9 cellular contexts compared by ENCODE assay signal in the genomic region with DNA sequence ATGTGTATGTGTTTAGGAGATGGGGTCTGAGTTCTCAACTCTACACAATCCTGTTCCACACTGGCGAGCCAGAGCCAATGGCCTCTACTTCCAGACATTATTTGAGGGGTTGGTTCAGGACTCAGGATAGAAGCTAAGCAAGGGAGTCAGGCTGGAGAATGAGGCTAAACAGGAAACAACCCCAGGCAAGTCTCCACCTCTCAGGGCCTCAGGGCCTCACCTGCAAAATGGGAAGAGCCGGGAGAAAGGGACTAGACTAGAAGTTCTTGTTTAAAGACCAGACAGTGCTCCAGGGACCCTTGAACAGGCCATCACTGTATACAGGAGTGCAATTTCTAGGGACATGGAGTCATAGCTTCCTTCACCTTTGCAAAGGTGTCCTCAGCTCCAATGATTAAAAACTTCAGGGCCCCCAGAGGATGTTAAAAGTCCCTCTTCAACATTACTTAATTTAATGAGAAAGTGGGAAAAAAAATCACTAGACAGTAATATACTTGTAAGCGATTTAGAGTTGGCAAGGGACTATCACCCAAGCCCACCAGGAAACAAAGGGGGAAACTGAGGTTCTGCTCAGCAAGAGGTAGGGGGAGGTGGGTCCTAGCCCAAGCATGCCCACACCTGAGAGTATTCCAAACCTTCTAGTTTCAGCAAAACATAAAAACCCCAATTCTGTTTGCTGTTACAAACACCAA. TPM values are rescaled to one million over a fixed set of nuclear protein-coding genes. Genes with fewer than 3 reads are reported as not detected.
DNase-seq lines count a peak whose midpoint lies in the region; ATAC-seq and TF ChIP-seq lines count a peak whose summit lies in the region.
"Had no signal": no experiment of that assay in that cellular context is flagged by ENCODE, and none has a peak within 500 bp of the region (broad histone marks: within the 10 kb centered on the region; RNA-seq: fewer than 3 reads in every experiment).

No MANE protein-coding gene starts in this region.

- peaks cover 96% of the 10 kb centered on the region for H3K79me2 ChIP-seq in SK-N-SH (ENCODE audit: insufficient read depth)
- peaks cover 43% of the 10 kb centered on the region for H3K79me2 ChIP-seq in mesendoderm (ENCODE audit: control insufficient read depth, insufficient read depth, low read length)
- peaks cover 93% of the 10 kb centered on the region for H3K79me2 ChIP-seq in OCI-LY7 (ENCODE audit: insufficient read depth, low read depth, low read length)

- 96% methylated on average over 3 of the region's 3 CpGs for WGBS in SK-N-SH (ENCODE audit: low lambda C conversion rate)
- WGBS in mesendoderm (ENCODE audit: extremely low coverage, insufficient coverage, low lambda C conversion rate): no CpG with 5 or more reads among the region's 3 CpGs

- H3K4me3 ChIP-seq in SK-N-SH (ENCODE audit: low read depth in 2 of 2, low read length in 1 of 2) (no peak overlapping the region), breast epithelium (no peak overlapping the region), mesendoderm (ENCODE audit: low read length) (no peak overlapping the region), OCI-LY7 (ENCODE audit: low read depth, low read length, poor library complexity, severe bottlenecking) (no peak overlapping the region)

- no peak for DNase-seq in SK-N-SH
- DNase-seq in breast epithelium (ENCODE audit: low spot score in 2 of 2): no peak
- no peak for DNase-seq in mesendoderm
- DNase-seq in SW480 (ENCODE audit: low spot score): no peak
- DNase-seq in OCI-LY7 (ENCODE audit: low spot score): no peak
- DNase-seq in mesenteric fat pad (ENCODE audit: low spot score): no peak
- DNase-seq: NCI-H446 treated with DMSO at 0.1 percent for 48 hours had no signal

- no peak for ATAC-seq in SK-N-SH treated with all-trans-retinoic acid at 6 μM for 48 hours

- H3K4ac ChIP-seq in mesendoderm (ENCODE audit: low read depth, low read length): no peak overlapping the region

- no peak overlapping the region for H2BK120ac ChIP-seq in mesendoderm (ENCODE audit: low read depth, low read length)

- H3K9me2 ChIP-seq in SK-N-SH (no peaks in the 10 kb centered on the region), OCI-LY7 (ENCODE audit: insufficient read depth, low read length) (no peaks in the 10 kb centered on the region)

- H2AFZ ChIP-seq in SK-N-SH (ENCODE audit: low read depth): no peak overlapping the region
- no peak overlapping the region for H2AFZ ChIP-seq in OCI-LY7 (ENCODE audit: low read length)

- TF ChIP-seq EP300 in SK-N-SH (IDR thresholded peaks at IDR 0.05; ENCODE audit: borderline replicate concordance in 1 of 2, low read depth in 1 of 2, low read length in 1 of 2): no peak

- intact Hi-C loops in breast epithelium (cut with DNase I; ENCODE audit: low total_unique reads): loop anchor here (5.0 kb wide), 2 partner anchors 43 to 53 kb away; partner anchors contain the start of gene ZMYND8
- intact Hi-C loops in OCI-LY7 (cut with micrococcal nuclease; ENCODE audit: unreplicated experiment): no loop called here

- H4K8ac ChIP-seq in mesendoderm (ENCODE audit: low read depth, low read length): no peak overlapping the region

- H3K18ac ChIP-seq in mesendoderm (ENCODE audit: low read length): peak overlapping the region; percentile 33

- H3K23ac ChIP-seq in mesendoderm (ENCODE audit: low read length): no peak overlapping the region

- POLR2A ChIA-PET in SK-N-SH (lab: Yijun Ruan, JAX) (no interaction called here), OCI-LY7 (lab: Charles Lee) (no interaction called here)

- no peak for TF ChIP-seq CTCF in SK-N-SH (IDR thresholded peaks at IDR 0.05)
- no peak for TF ChIP-seq CTCF in breast epithelium (IDR thresholded peaks at IDR 0.05)
- no peak for TF ChIP-seq CTCF in OCI-LY7 (conservative IDR thresholded peaks at IDR 0.05; ENCODE audit: low read length)

- H3K79me1 ChIP-seq in mesendoderm (ENCODE audit: low read length): peaks cover 14% of the 10 kb centered on the region

- H4K20me1 ChIP-seq in SK-N-SH (ENCODE audit: insufficient read depth): no peaks in the 10 kb centered on the region
- no peaks in the 10 kb centered on the region; the same call in 1 of the 2 replicates for H4K20me1 ChIP-seq in OCI-LY7 (ENCODE audit: insufficient read depth, low read length)

- H3K4me2 ChIP-seq in SK-N-SH (peak overlapping the region; percentile 32), mesendoderm (ENCODE audit: low read length) (no peak overlapping the region), OCI-LY7 (ENCODE audit: low read length) (no peak overlapping the region)

- no peak overlapping the region for H2AK5ac ChIP-seq in mesendoderm (ENCODE audit: low read length)

- peaks cover 25 to 53% of the 10 kb centered on the region in 2 experiments for H3K4me1 ChIP-seq in SK-N-SH (ENCODE audit: control insufficient read depth in 1 of 2, insufficient read depth in 2 of 2, low read depth in 1 of 2, low read length in 1 of 2)
- H3K4me1 ChIP-seq in breast epithelium: peaks cover 18 to 40% of the 10 kb centered on the region in 2 donors
- H3K4me1 ChIP-seq in mesendoderm (ENCODE audit: control insufficient read depth, low read depth, low read length): peaks cover 34% of the 10 kb centered on the region
- H3K4me1 ChIP-seq in OCI-LY7 (ENCODE audit: insufficient read depth, low read length, poor library complexity, severe bottlenecking): peaks cover 20% of the 10 kb centered on the region

- no peaks in the 10 kb centered on the region for H3K27me3 ChIP-seq in SK-N-SH (ENCODE audit: insufficient read depth)
- no peaks in the 10 kb centered on the region for H3K27me3 ChIP-seq in breast epithelium
- no peaks in the 10 kb centered on the region for H3K27me3 ChIP-seq in mesendoderm (ENCODE audit: insufficient read depth, low read length, poor library complexity)

- H2BK5ac ChIP-seq in mesendoderm (ENCODE audit: low read length): no peak overlapping the region

- CTCF ChIA-PET in SK-N-SH (lab: Yijun Ruan, JAX) (interaction anchor here (0.6 to 1.2 kb wide), 2 partner anchors 69 to 254 kb away, joined by 3 to 4 read pairs; no protein-coding TSS in a partner anchor), OCI-LY7 (lab: Charles Lee; ENCODE audit: unreplicated experiment) (no interaction called here)

- no peak overlapping the region for H4K5ac ChIP-seq in mesendoderm (ENCODE audit: low read length)

- TF ChIP-seq RAD21 in SK-N-SH (IDR thresholded peaks at IDR 0.05; ENCODE audit: low read length): no peak

- no TSS peak for BruUV-seq in OCI-LY7 (replicated peaks; lab: Mats Ljungman, UMichigan)

- no peak overlapping the region for H2BK15ac ChIP-seq in mesendoderm (replicated peaks; ENCODE audit: low read depth)

- H3K56ac ChIP-seq in mesendoderm (ENCODE audit: low read length): peak overlapping the region; percentile 45

- H3K9ac ChIP-seq in SK-N-SH (peak overlapping the region; percentile 71; the same call in 1 of the 2 replicates), mesendoderm (ENCODE audit: low read length) (no peak overlapping the region)

- peak overlapping the region; percentile 47 to 98; a peak in 3 of 4 replicates for H3K27ac ChIP-seq in SK-N-SH (ENCODE audit: low read depth in 2 of 2, low read length in 1 of 2)
- H3K27ac ChIP-seq in breast epithelium: peak overlapping the region; percentile 99 to 100
- H3K27ac ChIP-seq in mesendoderm (ENCODE audit: low read depth, low read length): peak overlapping the region; percentile 49
- H3K27ac ChIP-seq in temporal lobe (ENCODE audit: low read depth, low read length): peak overlapping the region; percentile 99
- H3K27ac ChIP-seq in OCI-LY7 (ENCODE audit: low read depth, low read length, poor library complexity, severe bottlenecking): no peak overlapping the region

- H3K9me3 ChIP-seq in SK-N-SH (no peaks in the 10 kb centered on the region), breast epithelium (no peaks in the 10 kb centered on the region), OCI-LY7 (ENCODE audit: low read length) (no peaks in the 10 kb centered on the region)

- H3K36me3 ChIP-seq in SK-N-SH (replicated peaks in 1 of 2; ENCODE audit: control insufficient read depth in 1 of 2, insufficient read depth in 2 of 2, low read length in 1 of 2) (peaks cover 1 to 19% of the 10 kb centered on the region in 2 experiments), breast epithelium (no peaks in the 10 kb centered on the region), mesendoderm (ENCODE audit: control insufficient read depth, insufficient read depth, low read length) (no peaks in the 10 kb centered on the region), OCI-LY7 (ENCODE audit: insufficient read depth, low read length) (peaks cover 75% of the 10 kb centered on the region)

- TF ChIP-seq POLR2A in breast epithelium (IDR thresholded peaks at IDR 0.05): no peak

- peaks cover 49% of the 10 kb centered on the region for H3F3A ChIP-seq in SK-N-SH (replicated peaks; ENCODE audit: insufficient read depth)

TF ChIP-seq in SK-N-SH, 30 proteins besides CTCF, POLR2A, EP300 and RAD21 (continues in another document):
- TF ChIP-seq YY1 (IDR thresholded peaks at IDR 0.05; ENCODE audit: low read depth) (no peak), MAX (IDR thresholded peaks at IDR 0.05; ENCODE audit: low read depth) (no peak), SMC3 (IDR thresholded peaks at IDR 0.05; ENCODE audit: low read depth, low read length) (no peak), TCF12 (IDR thresholded peaks at IDR 0.05) (no peak), GABPA (IDR thresholded peaks at IDR 0.05; ENCODE audit: low read depth) (no peak), TAF1 (IDR thresholded peaks at IDR 0.05; ENCODE audit: borderline replicate concordance, low read depth, low read length) (no peak)

TF ChIP-seq in SK-N-SH treated with all-trans-retinoic acid at 6 μM for 48 hours, 23 proteins besides CTCF, POLR2A, EP300 and RAD21 (continues in another document):
- no peak for TF ChIP-seq GLIS3 (CRISPR knock-in tag; IDR thresholded peaks at IDR 0.05)
- no peak for TF ChIP-seq CSRNP3 (CRISPR knock-in tag; IDR thresholded peaks at IDR 0.05)

RNA-seq across cellular contexts. Expression of gene ZMYND8, which starts 41.7 kb away (rescaled TPM):
- polyA plus RNA-seq in SK-N-SH (2012; rRNA removed): 20.6 and 25.3 TPM in 2 replicates
- polyA plus RNA-seq in SK-N-SH (2012; cell fraction: cytosol; rRNA removed): 19.5 and 20.5 TPM in 2 replicates
- polyA plus RNA-seq in SK-N-SH (2012; cell fraction: nucleus; rRNA removed): 54.6 and 62.7 TPM in 2 replicates
- 10 to 100 TPM; 40.6 to 47.7 (median 41.4) TPM for total RNA-seq in breast epithelium
- 29.6 TPM for polyA plus RNA-seq in mesendoderm (2013, experiment 1 of 2)
- polyA plus RNA-seq in mesendoderm (2013, experiment 2 of 2): 30.9 TPM
- 32.2 TPM for total RNA-seq in temporal lobe
- 26.1 and 30.4 TPM in 2 replicates for total RNA-seq in OCI-LY7 (2014; rRNA removed; shearing (Covaris generic))
- total RNA-seq in OCI-LY7 (2022): 69.1 and 77.0 TPM in 2 replicates
- 23.1 TPM for total RNA-seq in mesenteric fat pad
